In genomic region chr6:54846857-54847721, GRCh38 we compare ENCODE assay signal across 1 cellular context.
TF ChIP-seq lines count a peak whose summit lies in the region.

No MANE protein-coding gene starts in this region.

TF ChIP-seq in HEK293, 187 proteins besides CTCF, POLR2A, EP300 and RAD21 (continued from another document and continues in another):
- TF ChIP-seq, protein P1, sequence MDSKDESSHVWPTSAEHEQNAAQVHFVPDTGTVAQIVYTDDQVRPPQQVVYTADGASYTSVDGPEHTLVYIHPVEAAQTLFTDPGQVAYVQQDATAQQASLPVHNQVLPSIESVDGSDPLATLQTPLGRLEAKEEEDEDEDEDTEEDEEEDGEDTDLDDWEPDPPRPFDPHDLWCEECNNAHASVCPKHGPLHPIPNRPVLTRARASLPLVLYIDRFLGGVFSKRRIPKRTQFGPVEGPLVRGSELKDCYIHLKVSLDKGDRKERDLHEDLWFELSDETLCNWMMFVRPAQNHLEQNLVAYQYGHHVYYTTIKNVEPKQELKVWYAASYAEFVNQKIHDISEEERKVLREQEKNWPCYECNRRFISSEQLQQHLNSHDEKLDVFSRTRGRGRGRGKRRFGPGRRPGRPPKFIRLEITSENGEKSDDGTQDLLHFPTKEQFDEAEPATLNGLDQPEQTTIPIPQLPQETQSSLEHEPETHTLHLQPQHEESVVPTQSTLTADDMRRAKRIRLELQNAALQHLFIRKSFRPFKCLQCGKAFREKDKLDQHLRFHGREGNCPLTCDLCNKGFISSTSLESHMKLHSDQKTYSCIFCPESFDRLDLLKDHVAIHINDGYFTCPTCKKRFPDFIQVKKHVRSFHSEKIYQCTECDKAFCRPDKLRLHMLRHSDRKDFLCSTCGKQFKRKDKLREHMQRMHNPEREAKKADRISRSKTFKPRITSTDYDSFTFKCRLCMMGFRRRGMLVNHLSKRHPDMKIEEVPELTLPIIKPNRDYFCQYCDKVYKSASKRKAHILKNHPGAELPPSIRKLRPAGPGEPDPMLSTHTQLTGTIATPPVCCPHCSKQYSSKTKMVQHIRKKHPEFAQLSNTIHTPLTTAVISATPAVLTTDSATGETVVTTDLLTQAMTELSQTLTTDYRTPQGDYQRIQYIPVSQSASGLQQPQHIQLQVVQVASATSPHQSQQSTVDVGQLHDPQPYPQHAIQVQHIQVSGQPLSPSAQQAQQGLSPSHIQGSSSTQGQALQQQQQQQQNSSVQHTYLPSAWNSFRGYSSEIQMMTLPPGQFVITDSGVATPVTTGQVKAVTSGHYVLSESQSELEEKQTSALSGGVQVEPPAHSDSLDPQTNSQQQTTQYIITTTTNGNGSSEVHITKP (tag by site-specific recombination; IDR thresholded peaks at IDR 0.05), result peak; percentile 97
- TF ChIP-seq ZNF23 (tag by site-specific recombination; IDR thresholded peaks at IDR 0.05; ENCODE audit: borderline replicate concordance) (no peak), ZNF610 (tag by site-specific recombination; IDR thresholded peaks at IDR 0.05; ENCODE audit: borderline replicate concordance) (peak; percentile 15; the same call in 1 of the 2 replicates), ZNF707 (tag by site-specific recombination; IDR thresholded peaks at IDR 0.05) (no peak), ZNF335 (tag by site-specific recombination; conservative IDR thresholded peaks at IDR 0.05) (peak; percentile 81), ZNF692 (tag by site-specific recombination; IDR thresholded peaks at IDR 0.05) (no peak), ZNF530 (tag by site-specific recombination; IDR thresholded peaks at IDR 0.05; ENCODE audit: low read depth) (no peak), ZNF558 (tag by site-specific recombination; IDR thresholded peaks at IDR 0.05) (no peak), ZFP69B (tag by site-specific recombination; IDR thresholded peaks at IDR 0.05) (no peak), ZNF76 (tag by site-specific recombination; IDR thresholded peaks at IDR 0.05; ENCODE audit: borderline replicate concordance, low read depth) (peak; percentile 83), SP2 (tag by site-specific recombination; IDR thresholded peaks at IDR 0.05) (peak; percentile 24), KLF1 (tag by site-specific recombination; IDR thresholded peaks at IDR 0.05) (no peak; the same call in none of the 2 replicates), HOXA7 (CRISPR knock-in tag; IDR thresholded peaks at IDR 0.05; ENCODE audit: borderline replicate concordance) (no peak), AEBP2 (tag by site-specific recombination; IDR thresholded peaks at IDR 0.05; ENCODE audit: borderline replicate concordance) (no peak), TCF7L2 (IDR thresholded peaks at IDR 0.05; ENCODE audit: borderline replicate concordance, low read depth, low read length) (no peak), ZNF654 (tag by site-specific recombination; IDR thresholded peaks at IDR 0.05; ENCODE audit: low read depth) (no peak), ZNF211 (tag by site-specific recombination; IDR thresholded peaks at IDR 0.05; ENCODE audit: low read depth) (no peak), ZNF114 (tag by site-specific recombination; IDR thresholded peaks at IDR 0.05) (no peak), PATZ1 (tag by site-specific recombination; IDR thresholded peaks at IDR 0.05) (peak; percentile 73), ZBTB11 (tag by site-specific recombination; conservative IDR thresholded peaks at IDR 0.05; ENCODE audit: low read depth) (peak; percentile 57), ZBTB48 (tag by site-specific recombination; IDR thresholded peaks at IDR 0.05) (peak; percentile 44; the same call in 1 of the 2 replicates), ZEB2 (tag by site-specific recombination; IDR thresholded peaks at IDR 0.05) (no peak; the same call in 1 of the 2 replicates), ZNF623 (tag by site-specific recombination; IDR thresholded peaks at IDR 0.05) (no peak), ZNF140 (tag by site-specific recombination; IDR thresholded peaks at IDR 0.05) (no peak), SP3 (tag by site-specific recombination; IDR thresholded peaks at IDR 0.05) (peak; percentile 41; the same call in 1 of the 2 replicates), ZSCAN16 (tag by site-specific recombination; IDR thresholded peaks at IDR 0.05) (no peak), ZNF24 (tag by site-specific recombination; IDR thresholded peaks at IDR 0.05) (no peak), ZNF529 (tag by site-specific recombination; IDR thresholded peaks at IDR 0.05; ENCODE audit: insufficient replicate concordance) (no peak), ZNF366 (tag by site-specific recombination; conservative IDR thresholded peaks at IDR 0.05) (peak; percentile 31; the same call in 1 of the 2 replicates), INSM2 (tag by site-specific recombination; IDR thresholded peaks at IDR 0.05) (no peak)
- TF ChIP-seq, protein P2, sequence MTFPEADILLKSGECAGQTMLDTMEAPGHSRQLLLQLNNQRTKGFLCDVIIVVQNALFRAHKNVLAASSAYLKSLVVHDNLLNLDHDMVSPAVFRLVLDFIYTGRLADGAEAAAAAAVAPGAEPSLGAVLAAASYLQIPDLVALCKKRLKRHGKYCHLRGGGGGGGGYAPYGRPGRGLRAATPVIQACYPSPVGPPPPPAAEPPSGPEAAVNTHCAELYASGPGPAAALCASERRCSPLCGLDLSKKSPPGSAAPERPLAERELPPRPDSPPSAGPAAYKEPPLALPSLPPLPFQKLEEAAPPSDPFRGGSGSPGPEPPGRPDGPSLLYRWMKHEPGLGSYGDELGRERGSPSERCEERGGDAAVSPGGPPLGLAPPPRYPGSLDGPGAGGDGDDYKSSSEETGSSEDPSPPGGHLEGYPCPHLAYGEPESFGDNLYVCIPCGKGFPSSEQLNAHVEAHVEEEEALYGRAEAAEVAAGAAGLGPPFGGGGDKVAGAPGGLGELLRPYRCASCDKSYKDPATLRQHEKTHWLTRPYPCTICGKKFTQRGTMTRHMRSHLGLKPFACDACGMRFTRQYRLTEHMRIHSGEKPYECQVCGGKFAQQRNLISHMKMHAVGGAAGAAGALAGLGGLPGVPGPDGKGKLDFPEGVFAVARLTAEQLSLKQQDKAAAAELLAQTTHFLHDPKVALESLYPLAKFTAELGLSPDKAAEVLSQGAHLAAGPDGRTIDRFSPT (tag by site-specific recombination; IDR thresholded peaks at IDR 0.05), result no peak
- TF ChIP-seq, protein P3, sequence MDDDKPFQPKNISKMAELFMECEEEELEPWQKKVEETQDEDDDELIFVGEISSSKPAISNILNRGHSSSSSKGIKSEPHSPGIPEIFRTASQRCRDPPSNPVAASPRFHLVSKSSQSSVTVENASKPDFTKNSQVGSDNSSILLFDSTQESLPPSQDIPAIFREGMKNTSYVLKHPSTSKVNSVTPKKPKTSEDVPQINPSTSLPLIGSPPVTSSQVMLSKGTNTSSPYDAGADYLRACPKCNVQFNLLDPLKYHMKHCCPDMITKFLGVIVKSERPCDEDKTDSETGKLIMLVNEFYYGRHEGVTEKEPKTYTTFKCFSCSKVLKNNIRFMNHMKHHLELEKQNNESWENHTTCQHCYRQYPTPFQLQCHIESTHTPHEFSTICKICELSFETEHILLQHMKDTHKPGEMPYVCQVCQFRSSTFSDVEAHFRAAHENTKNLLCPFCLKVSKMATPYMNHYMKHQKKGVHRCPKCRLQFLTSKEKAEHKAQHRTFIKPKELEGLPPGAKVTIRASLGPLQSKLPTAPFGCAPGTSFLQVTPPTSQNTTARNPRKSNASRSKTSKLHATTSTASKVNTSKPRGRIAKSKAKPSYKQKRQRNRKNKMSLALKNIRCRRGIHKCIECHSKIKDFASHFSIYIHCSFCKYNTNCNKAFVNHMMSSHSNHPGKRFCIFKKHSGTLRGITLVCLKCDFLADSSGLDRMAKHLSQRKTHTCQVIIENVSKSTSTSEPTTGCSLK (tag by site-specific recombination; IDR thresholded peaks at IDR 0.05), result no peak
- TF ChIP-seq, protein P4, sequence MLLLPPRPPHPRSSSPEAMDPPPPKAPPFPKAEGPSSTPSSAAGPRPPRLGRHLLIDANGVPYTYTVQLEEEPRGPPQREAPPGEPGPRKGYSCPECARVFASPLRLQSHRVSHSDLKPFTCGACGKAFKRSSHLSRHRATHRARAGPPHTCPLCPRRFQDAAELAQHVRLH (tag by site-specific recombination; IDR thresholded peaks at IDR 0.05), result peak; percentile 10; the same call in 1 of the 2 replicates
- TF ChIP-seq, protein P5, sequence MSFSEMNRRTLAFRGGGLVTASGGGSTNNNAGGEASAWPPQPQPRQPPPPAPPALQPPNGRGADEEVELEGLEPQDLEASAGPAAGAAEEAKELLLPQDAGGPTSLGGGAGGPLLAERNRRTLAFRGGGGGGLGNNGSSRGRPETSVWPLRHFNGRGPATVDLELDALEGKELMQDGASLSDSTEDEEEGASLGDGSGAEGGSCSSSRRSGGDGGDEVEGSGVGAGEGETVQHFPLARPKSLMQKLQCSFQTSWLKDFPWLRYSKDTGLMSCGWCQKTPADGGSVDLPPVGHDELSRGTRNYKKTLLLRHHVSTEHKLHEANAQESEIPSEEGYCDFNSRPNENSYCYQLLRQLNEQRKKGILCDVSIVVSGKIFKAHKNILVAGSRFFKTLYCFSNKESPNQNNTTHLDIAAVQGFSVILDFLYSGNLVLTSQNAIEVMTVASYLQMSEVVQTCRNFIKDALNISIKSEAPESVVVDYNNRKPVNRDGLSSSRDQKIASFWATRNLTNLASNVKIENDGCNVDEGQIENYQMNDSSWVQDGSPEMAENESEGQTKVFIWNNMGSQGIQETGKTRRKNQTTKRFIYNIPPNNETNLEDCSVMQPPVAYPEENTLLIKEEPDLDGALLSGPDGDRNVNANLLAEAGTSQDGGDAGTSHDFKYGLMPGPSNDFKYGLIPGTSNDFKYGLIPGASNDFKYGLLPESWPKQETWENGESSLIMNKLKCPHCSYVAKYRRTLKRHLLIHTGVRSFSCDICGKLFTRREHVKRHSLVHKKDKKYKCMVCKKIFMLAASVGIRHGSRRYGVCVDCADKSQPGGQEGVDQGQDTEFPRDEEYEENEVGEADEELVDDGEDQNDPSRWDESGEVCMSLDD (tag by site-specific recombination; IDR thresholded peaks at IDR 0.05), result peak; percentile 75
